18 cellular contexts compared by ENCODE assay signal in genomic region chr5:176888016-176888864, GRCh38. TPM values are rescaled to one million over a fixed set of nuclear protein-coding genes. Genes with fewer than 3 reads are reported as not detected.
DNase-seq lines count a peak whose midpoint lies in the region; ATAC-seq, FAIRE-seq and TF ChIP-seq lines count a peak whose summit lies in the region.
"Had no signal": no experiment of that assay in that cellular context is flagged by ENCODE, and none has a peak within 500 bp of the region (broad histone marks: within the 10 kb centered on the region; RNA-seq: fewer than 3 reads in every experiment).

No MANE protein-coding gene starts in this region.

- H3K56ac ChIP-seq in H9 (ENCODE audit: insufficient read length, low read depth, low read length) (no peak overlapping the region), H1 (replicated peaks; ENCODE audit: insufficient read length, low read depth, low read length) (no peak overlapping the region)

- no CpG with 5 or more reads among the region's 27 CpGs for WGBS in H9 (ENCODE audit: extremely low coverage, insufficient read length, low lambda C conversion rate)
- 88% methylated on average over 27 of the region's 27 CpGs; no CpG with 5 or more reads in 1 of the 2 experiments for WGBS in H1 (ENCODE audit: extremely low coverage in 1 of 2, insufficient coverage in 1 of 2, insufficient read length in 1 of 2, insufficient replicate concordance in 2 of 2, low coverage in 1 of 2, low lambda C conversion rate in 2 of 2, missing lambda C conversion rate in 1 of 2), 2 experiments
- WGBS in sigmoid colon, 2 donors, result 89 to 90% methylated on average over 27 of the region's 27 CpGs

- H3K9me3 ChIP-seq in H9 (ENCODE audit: control insufficient read depth, low read depth, low read length) (no peaks in the 10 kb centered on the region), H1 (ENCODE audit: insufficient read depth in 2 of 2, low read depth in 1 of 2, low read length in 1 of 2) (no peaks in the 10 kb centered on the region), sigmoid colon (no peaks in the 10 kb centered on the region)
- no peaks in the 10 kb centered on the region for H3K9me3 ChIP-seq in CD8-positive, alpha-beta T cell (ENCODE audit: low read length)

- no peak overlapping the region for H4K8ac ChIP-seq in H9 (replicated peaks; ENCODE audit: insufficient read length, low read depth, low read length)
- H4K8ac ChIP-seq in H1 (ENCODE audit: extremely low read depth, insufficient read depth, low read length), result 0 out of 2 replicates have a peak overlapping the region, but pooled peaks have one; percentile 51

- H2AFZ ChIP-seq in H9 (ENCODE audit: low read length), result no peak overlapping the region
- no peak overlapping the region for H2AFZ ChIP-seq in H1 (ENCODE audit: low read length)

- CTCF ChIA-PET in H1 (lab: Charles Lee; ENCODE audit: partially characterized antibody) (interaction anchor here (0.5 to 3.8 kb wide), 12 partner anchors 11 to 503 kb away, joined by 3 to 32 read pairs (median 3); partner anchors contain the start of gene HK3), T-cell (lab: Charles Lee) (no interaction called here)
- CTCF ChIA-PET in CD8-positive, alpha-beta T cell (lab: Charles Lee), result no interaction called here

- H2BK5ac ChIP-seq in H9 (ENCODE audit: insufficient read length, low read length) (no peak overlapping the region), H1 (ENCODE audit: low read depth, low read length) (no peak overlapping the region)

- TF ChIP-seq EP300 in H1 (IDR thresholded peaks at IDR 0.05; ENCODE audit: borderline replicate concordance in 1 of 2, low read depth in 2 of 2, low read length in 2 of 2) (no peak), sigmoid colon (IDR thresholded peaks at IDR 0.05) (no peak)

- TF ChIP-seq CTCF in H9 (conservative IDR thresholded peaks at IDR 0.05) (no peak), H1 (IDR thresholded peaks at IDR 0.05; ENCODE audit: control extremely low read depth in 1 of 3, insufficient read depth in 1 of 3, low read depth in 1 of 3, low read length in 3 of 3) (no peak), sigmoid colon (IDR thresholded peaks at IDR 0.05) (no peak)
- no peak for TF ChIP-seq CTCF in CD8-positive, alpha-beta T cell (IDR thresholded peaks at IDR 0.05)

- H3K27me3 ChIP-seq in H9 (ENCODE audit: insufficient read depth, low read length), result no peaks in the 10 kb centered on the region
- no peaks in the 10 kb centered on the region for H3K27me3 ChIP-seq in H1 (replicated peaks in 1 of 4; ENCODE audit: control insufficient read depth in 3 of 4, extremely low read depth in 1 of 4, insufficient read depth in 3 of 4, low read length in 3 of 4)
- no peaks in the 10 kb centered on the region for H3K27me3 ChIP-seq in sigmoid colon
- no peaks in the 10 kb centered on the region for H3K27me3 ChIP-seq in CD8-positive, alpha-beta T cell (ENCODE audit: insufficient read depth, low read length)

- no peak overlapping the region for H3K4me2 ChIP-seq in H9 (ENCODE audit: insufficient read depth, insufficient read length, low read length)
- H3K4me2 ChIP-seq in H1 (ENCODE audit: insufficient read depth in 1 of 2, low read depth in 2 of 2, low read length in 2 of 2), result no peak overlapping the region

- H3K9me3 Mint-ChIP-seq in H9 (no peaks in the 10 kb centered on the region), T-cell (no peaks in the 10 kb centered on the region)
- no peaks in the 10 kb centered on the region for H3K9me3 Mint-ChIP-seq in CD8-positive, alpha-beta T cell

- H3K36me3 ChIP-seq in H1 (ENCODE audit: control insufficient read depth in 2 of 4, insufficient read depth in 4 of 4, low read length in 3 of 4) (no peaks in the 10 kb centered on the region), sigmoid colon (no peaks in the 10 kb centered on the region)
- H3K36me3 ChIP-seq in CD8-positive, alpha-beta T cell (ENCODE audit: insufficient read depth, low read length), result no peaks in the 10 kb centered on the region

- H3K4me3 ChIP-seq in H1 (ENCODE audit: extremely low read depth in 1 of 4, insufficient read depth in 2 of 4, low read depth in 3 of 4, low read length in 4 of 4) (no peak overlapping the region), sigmoid colon (no peak overlapping the region)
- no peak overlapping the region for H3K4me3 ChIP-seq in CD8-positive, alpha-beta T cell (ENCODE audit: low read depth, low read length)

- no peak overlapping the region for H3T11ph ChIP-seq in H9 (ENCODE audit: low read length)

- no peaks in the 10 kb centered on the region; a peak in 1 of 7 replicates for H3K36me3 Mint-ChIP-seq in H9 (ENCODE audit: insufficient read depth in 1 of 3, low read depth in 3 of 3)
- no peaks in the 10 kb centered on the region for H3K36me3 Mint-ChIP-seq in T-cell
- no peaks in the 10 kb centered on the region for H3K36me3 Mint-ChIP-seq in CD8-positive, alpha-beta T cell

- DNase-seq in Right ventricle myocardium superior (peak; percentile 18), left cardiac atrium (no peak), H9 (peak; percentile 22), H1 (ENCODE audit: low read depth in 1 of 2, low spot score in 2 of 2) (no peak), sigmoid colon (peak; percentile 47), T-cell (no peak)
- no peak for DNase-seq in CD8-positive, alpha-beta T cell
- DNase-seq: DMS153, MV-4-11, NCI-H1436 treated with DMSO at 0.1 percent for 48 hours, NCI-H524, OCI-M1 had no signal

- H3K27ac Mint-ChIP-seq in H9 (peak overlapping the region in 1 of 3 experiments; percentile 57; a peak in 2 of 7 replicates), T-cell (no peak overlapping the region)
- H3K27ac Mint-ChIP-seq in CD8-positive, alpha-beta T cell, result no peak overlapping the region

- ATAC-seq in Right ventricle myocardium superior (ENCODE audit: poor library complexity) (no peak), left cardiac atrium (no peak), GM21447 (IDR thresholded peaks at IDR 0.05; ENCODE audit: unreplicated experiment) (no peak), T-cell (replicated peaks in 1 of 4) (no peak)
- no peak for ATAC-seq in CD8-positive, alpha-beta T cell

- no peak overlapping the region for H3K4ac ChIP-seq in H9 (ENCODE audit: low read depth, low read length)
- peak overlapping the region; percentile 62 for H3K4ac ChIP-seq in H1 (replicated peaks; ENCODE audit: insufficient read length, low read depth, low read length)

- H3K4me3 Mint-ChIP-seq in H9 (no peak overlapping the region), T-cell (no peak overlapping the region)
- H3K4me3 Mint-ChIP-seq in CD8-positive, alpha-beta T cell, result no peak overlapping the region

- H4K20me1 ChIP-seq in H9 (ENCODE audit: control insufficient read depth, insufficient read depth, insufficient read length), result no peaks in the 10 kb centered on the region
- no peaks in the 10 kb centered on the region for H4K20me1 ChIP-seq in H1 (replicated peaks in 1 of 2; ENCODE audit: control insufficient read depth in 1 of 2, insufficient read depth in 2 of 2, low read length in 2 of 2)

- no peak overlapping the region for H3K18ac ChIP-seq in H9 (ENCODE audit: insufficient read length, low read depth, low read length)
- no peak overlapping the region for H3K18ac ChIP-seq in H1 (ENCODE audit: extremely low read depth, low read length)

- H2BK120ac ChIP-seq in H9 (ENCODE audit: low read depth, low read length, poor library complexity, severe bottlenecking) (no peak overlapping the region), H1 (replicated peaks; ENCODE audit: low read depth, low read length) (no peak overlapping the region)

- H2BK15ac ChIP-seq in H9 (ENCODE audit: low read depth, low read length) (no peak overlapping the region), H1 (ENCODE audit: low read length) (no peak overlapping the region)

- H3K23ac ChIP-seq in H9 (ENCODE audit: insufficient read length, low read depth, low read length) (no peak overlapping the region), H1 (ENCODE audit: insufficient read length) (no peak overlapping the region)

- POLR2A ChIA-PET in H1 (lab: Charles Lee; ENCODE audit: partially characterized antibody), result no interaction called here
- POLR2A ChIA-PET in T-cell (lab: Charles Lee), result no interaction called here
- POLR2A ChIA-PET in CD8-positive, alpha-beta T cell (lab: Charles Lee), result no interaction called here

- TF ChIP-seq RAD21 in H1 (IDR thresholded peaks at IDR 0.05 in 1 of 2, conservative IDR thresholded peaks at IDR 0.05 in 1 of 2; ENCODE audit: low read depth in 2 of 2, low read length in 2 of 2), result no peak

- H3K27ac ChIP-seq in H9 (ENCODE audit: insufficient read length, low read depth, low read length) (no peak overlapping the region), H1 (ENCODE audit: low read depth, low read length) (no peak overlapping the region), sigmoid colon (no peak overlapping the region)
- no peak overlapping the region for H3K27ac ChIP-seq in CD8-positive, alpha-beta T cell (ENCODE audit: low read depth, low read length)
- H3K27ac ChIP-seq: RWPE1 had no signal

- no peak overlapping the region for H3K14ac ChIP-seq in H9 (ENCODE audit: insufficient read depth, low read length)
- H3K14ac ChIP-seq in H1 (ENCODE audit: insufficient read length), result no peak overlapping the region

- TF ChIP-seq POLR2A in H1 (IDR thresholded peaks at IDR 0.05; ENCODE audit: control extremely low read depth in 1 of 2, low read depth in 2 of 2, low read length in 2 of 2), result no peak
- TF ChIP-seq POLR2A in sigmoid colon (IDR thresholded peaks at IDR 0.05), result no peak

- intact Hi-C loops in Right ventricle myocardium superior (cut with DNase I), result no loop called here
- intact Hi-C loops in left cardiac atrium (cut with DNase I), result no loop called here
- intact Hi-C loops in sigmoid colon (cut with DNase I), result no loop called here
- intact Hi-C loops in CD8-positive, alpha-beta T cell (cut with DNase I, micrococcal nuclease), result no loop called here

- H2AK5ac ChIP-seq in H9 (ENCODE audit: insufficient read length, low read length) (no peak overlapping the region), H1 (ENCODE audit: low read depth, low read length) (no peak overlapping the region)

- H3K4me1 Mint-ChIP-seq in H9 (peaks cover 8 to 9% of the 10 kb centered on the region in 2 experiments), T-cell (peaks cover 0 to 6% (median 4%) of the 10 kb centered on the region in 3 donors)
- H3K4me1 Mint-ChIP-seq in CD8-positive, alpha-beta T cell (ENCODE audit: low read depth), result no peaks in the 10 kb centered on the region

- H3K23me2 ChIP-seq in H9 (ENCODE audit: insufficient read length, low read depth, low read length, poor library complexity, severe bottlenecking), result no peaks in the 10 kb centered on the region
- no peaks in the 10 kb centered on the region for H3K23me2 ChIP-seq in H1 (ENCODE audit: low read depth, low read length)

- H3K9ac ChIP-seq in H9 (ENCODE audit: extremely low read depth, insufficient read length, low read length), result no peak overlapping the region
- no peak overlapping the region for H3K9ac ChIP-seq in H1 (replicated peaks in 1 of 4; ENCODE audit: extremely low read depth in 1 of 4, low read depth in 3 of 4, low read length in 3 of 4)

- H3K4me1 ChIP-seq in H9 (ENCODE audit: insufficient read depth, low read length), result no peaks in the 10 kb centered on the region
- H3K4me1 ChIP-seq in H1 (replicated peaks in 1 of 4; ENCODE audit: control insufficient read depth in 3 of 4, insufficient read depth in 4 of 4, low read length in 3 of 4), result no peaks in the 10 kb centered on the region
- H3K4me1 ChIP-seq in sigmoid colon, result no peaks in the 10 kb centered on the region
- H3K4me1 ChIP-seq in CD8-positive, alpha-beta T cell (ENCODE audit: insufficient read depth, low read length), result no peaks in the 10 kb centered on the region

- no peak overlapping the region for H2BK12ac ChIP-seq in H9 (ENCODE audit: insufficient read length, low read depth, low read length)
- no peak overlapping the region for H2BK12ac ChIP-seq in H1 (ENCODE audit: low read depth, low read length)

- H2BK20ac ChIP-seq in H9 (ENCODE audit: low read depth, low read length, poor library complexity, severe bottlenecking) (no peak overlapping the region), H1 (ENCODE audit: low read length) (no peak overlapping the region)

- FAIRE-seq in H1 (lab: Jason Lieb, UNC), result no peak
- FAIRE-seq: HTR-8/SVneo had no signal

- H4K91ac ChIP-seq in H9 (ENCODE audit: insufficient read length, low read depth, low read length) (no peak overlapping the region), H1 (replicated peaks; ENCODE audit: insufficient read length, low read length) (no peak overlapping the region)

- H3K27me3 Mint-ChIP-seq in H9 (ENCODE audit: low read depth) (peaks cover 6% of the 10 kb centered on the region), T-cell (peaks cover 2 to 9% of the 10 kb centered on the region in 2 donors)
- H3K27me3 Mint-ChIP-seq in CD8-positive, alpha-beta T cell (ENCODE audit: low read depth), result peaks cover 6% of the 10 kb centered on the region

- H3K79me2 ChIP-seq in H9 (ENCODE audit: insufficient read depth, low read length), result no peaks in the 10 kb centered on the region
- no peaks in the 10 kb centered on the region for H3K79me2 ChIP-seq in H1 (ENCODE audit: control insufficient read depth in 1 of 2, insufficient read depth in 2 of 2, low read length in 2 of 2)

- H4K5ac ChIP-seq in H9 (ENCODE audit: insufficient read length, low read depth, low read length) (no peak overlapping the region), H1 (ENCODE audit: insufficient read length, low read depth, low read length) (no peak overlapping the region)

- H3K79me1 ChIP-seq in H9 (ENCODE audit: insufficient read depth, low read depth, low read length, poor library complexity, severe bottlenecking) (no peaks in the 10 kb centered on the region), H1 (ENCODE audit: low read depth, low read length) (no peaks in the 10 kb centered on the region)

RNA-seq across cellular contexts. Expression of gene HK3, which starts 10.9 kb away (rescaled TPM):
- 7.2 TPM for total RNA-seq in Right ventricle myocardium superior
- total RNA-seq in left cardiac atrium, result 10 to 100 TPM in 1 of 2 donors, 1 to 10 TPM in 1; 9.2 to 16.8 TPM
- not detected in 2 replicates for total RNA-seq in H9 (2021)
- total RNA-seq in H1 (2021; fragmentation: NEBNext Ultra II Directional; extraction: Animal tissue kit (Norgen Biotek cat#: 25700)), result not detected in 2 replicates
- polyA plus RNA-seq in H1 (2011; rRNA removed), result not detected in 2 replicates
- polyA plus RNA-seq in H1 (2011; cell fraction: cytosol; rRNA removed), result 0.04 TPM
- 0.10 TPM for polyA plus RNA-seq in H1 (2011; cell fraction: nucleus; rRNA removed)
- not detected in 4 replicates for polyA plus RNA-seq in H1 (2012, experiment 1 of 2)
- not detected for polyA plus RNA-seq in H1 (2012, experiment 2 of 2)
- polyA plus RNA-seq in H1 (2013, experiment 1 of 2), result not detected
- not detected for polyA plus RNA-seq in H1 (2013, experiment 2 of 2)
- polyA minus RNA-seq in H1 (2011; rRNA and poly(A)+ RNA removed), result 0.24 TPM in 1 of 2 replicates, not detected in the other
- polyA minus RNA-seq in H1 (2011; cell fraction: cytosol; rRNA and poly(A)+ RNA removed), result not detected
- polyA minus RNA-seq in H1 (2011; cell fraction: nucleus; rRNA and poly(A)+ RNA removed), result not detected
- 10 to 100 TPM in 1 of 4 donors, 1 to 10 TPM in 3; 4.7 to 12.8 (median 9.1) TPM for total RNA-seq in sigmoid colon
- 10 to 100 TPM in 1 of 3 donors, 1 to 10 TPM in 2; 1.8 to 11.0 (median 2.8) TPM for polyA plus RNA-seq in sigmoid colon
- total RNA-seq in T-cell, result under 1 TPM; 0.16 to 0.85 (median 0.44) TPM
- total RNA-seq in CD8-positive, alpha-beta T cell, result not detected
- total RNA-seq: SK-MEL-5 had no signal
- polyA plus RNA-seq: AG04450, BJ had no signal

Comparison
In these comparisons a context has a peak if more than half of its experiments do, and no peak if none do; other contexts are left out.
1. DNase-seq: peak in Right ventricle myocardium superior (single experiment), H9 (single experiment) and sigmoid colon (single experiment); none in left cardiac atrium (single experiment), H1 (0 of 2), T-cell (0 of 34) and CD8-positive, alpha-beta T cell (0 of 7).